1 cellular context compared by ENCODE assay signal in genomic region chr2:177694348-177694747, GRCh38.
TF ChIP-seq lines count a peak whose summit lies in the region.

No MANE protein-coding gene starts in this region.

TF ChIP-seq in K562, 482 proteins besides CTCF, POLR2A, EP300 and RAD21 (continued from another document):
- TF ChIP-seq, protein P1, sequence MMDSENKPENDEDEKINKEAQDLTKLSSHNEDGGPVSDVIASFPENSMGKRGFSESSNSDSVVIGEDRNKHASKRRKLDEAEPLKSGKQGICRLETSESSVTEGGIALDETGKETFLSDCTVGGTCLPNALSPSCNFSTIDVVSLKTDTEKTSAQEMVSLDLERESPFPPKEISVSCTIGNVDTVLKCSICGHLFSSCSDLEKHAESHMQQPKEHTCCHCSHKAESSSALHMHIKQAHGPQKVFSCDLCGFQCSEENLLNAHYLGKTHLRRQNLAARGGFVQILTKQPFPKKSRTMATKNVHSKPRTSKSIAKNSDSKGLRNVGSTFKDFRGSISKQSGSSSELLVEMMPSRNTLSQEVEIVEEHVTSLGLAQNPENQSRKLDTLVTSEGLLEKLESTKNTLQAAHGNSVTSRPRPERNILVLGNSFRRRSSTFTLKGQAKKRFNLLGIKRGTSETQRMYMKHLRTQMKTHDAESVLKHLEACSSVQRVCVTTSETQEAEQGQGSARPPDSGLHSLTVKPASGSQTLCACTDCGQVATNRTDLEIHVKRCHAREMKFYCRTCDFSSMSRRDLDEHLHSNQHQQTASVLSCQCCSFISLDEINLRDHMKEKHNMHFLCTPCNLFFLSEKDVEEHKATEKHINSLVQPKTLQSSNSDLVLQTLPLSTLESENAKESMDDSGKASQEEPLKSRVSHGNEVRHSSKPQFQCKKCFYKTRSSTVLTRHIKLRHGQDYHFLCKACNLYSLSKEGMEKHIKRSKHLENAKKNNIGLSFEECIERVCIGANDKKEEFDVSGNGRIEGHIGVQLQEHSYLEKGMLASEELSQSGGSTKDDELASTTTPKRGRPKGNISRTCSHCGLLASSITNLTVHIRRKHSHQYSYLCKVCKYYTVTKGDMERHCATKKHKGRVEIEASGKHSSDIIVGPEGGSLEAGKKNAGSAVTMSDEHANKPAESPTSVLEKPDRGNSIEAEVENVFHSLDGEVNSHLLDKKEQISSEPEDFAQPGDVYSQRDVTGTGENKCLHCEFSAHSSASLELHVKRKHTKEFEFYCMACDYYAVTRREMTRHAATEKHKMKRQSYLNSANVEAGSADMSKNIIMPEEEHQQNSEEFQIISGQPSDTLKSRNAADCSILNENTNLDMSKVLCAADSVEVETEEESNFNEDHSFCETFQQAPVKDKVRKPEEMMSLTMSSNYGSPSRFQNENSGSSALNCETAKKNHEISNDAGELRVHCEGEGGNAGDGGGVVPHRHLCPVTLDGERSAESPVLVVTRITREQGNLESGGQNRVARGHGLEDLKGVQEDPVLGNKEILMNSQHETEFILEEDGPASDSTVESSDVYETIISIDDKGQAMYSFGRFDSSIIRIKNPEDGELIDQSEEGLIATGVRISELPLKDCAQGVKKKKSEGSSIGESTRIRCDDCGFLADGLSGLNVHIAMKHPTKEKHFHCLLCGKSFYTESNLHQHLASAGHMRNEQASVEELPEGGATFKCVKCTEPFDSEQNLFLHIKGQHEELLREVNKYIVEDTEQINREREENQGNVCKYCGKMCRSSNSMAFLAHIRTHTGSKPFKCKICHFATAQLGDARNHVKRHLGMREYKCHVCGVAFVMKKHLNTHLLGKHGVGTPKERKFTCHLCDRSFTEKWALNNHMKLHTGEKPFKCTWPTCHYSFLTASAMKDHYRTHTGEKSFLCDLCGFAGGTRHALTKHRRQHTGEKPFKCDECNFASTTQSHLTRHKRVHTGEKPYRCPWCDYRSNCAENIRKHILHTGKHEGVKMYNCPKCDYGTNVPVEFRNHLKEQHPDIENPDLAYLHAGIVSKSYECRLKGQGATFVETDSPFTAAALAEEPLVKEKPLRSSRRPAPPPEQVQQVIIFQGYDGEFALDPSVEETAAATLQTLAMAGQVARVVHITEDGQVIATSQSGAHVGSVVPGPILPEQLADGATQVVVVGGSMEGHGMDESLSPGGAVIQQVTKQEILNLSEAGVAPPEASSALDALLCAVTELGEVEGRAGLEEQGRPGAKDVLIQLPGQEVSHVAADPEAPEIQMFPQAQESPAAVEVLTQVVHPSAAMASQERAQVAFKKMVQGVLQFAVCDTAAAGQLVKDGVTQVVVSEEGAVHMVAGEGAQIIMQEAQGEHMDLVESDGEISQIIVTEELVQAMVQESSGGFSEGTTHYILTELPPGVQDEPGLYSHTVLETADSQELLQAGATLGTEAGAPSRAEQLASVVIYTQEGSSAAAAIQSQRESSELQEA (IDR thresholded peaks at IDR 0.05; ENCODE audit: low read depth): no peak
- no peak for TF ChIP-seq ILF3 (IDR thresholded peaks at IDR 0.05; ENCODE audit: borderline replicate concordance)
- TF ChIP-seq KLF1 (tag; IDR thresholded peaks at IDR 0.05): no peak
- no peak for TF ChIP-seq ZNF408 (CRISPR knock-in tag; IDR thresholded peaks at IDR 0.05; ENCODE audit: low read depth)
- no peak for TF ChIP-seq POLR2G (IDR thresholded peaks at IDR 0.05; ENCODE audit: low read depth, low read length)
TF ChIP-seq in K562: peak in this region for 12.
